In the genomic region with DNA sequence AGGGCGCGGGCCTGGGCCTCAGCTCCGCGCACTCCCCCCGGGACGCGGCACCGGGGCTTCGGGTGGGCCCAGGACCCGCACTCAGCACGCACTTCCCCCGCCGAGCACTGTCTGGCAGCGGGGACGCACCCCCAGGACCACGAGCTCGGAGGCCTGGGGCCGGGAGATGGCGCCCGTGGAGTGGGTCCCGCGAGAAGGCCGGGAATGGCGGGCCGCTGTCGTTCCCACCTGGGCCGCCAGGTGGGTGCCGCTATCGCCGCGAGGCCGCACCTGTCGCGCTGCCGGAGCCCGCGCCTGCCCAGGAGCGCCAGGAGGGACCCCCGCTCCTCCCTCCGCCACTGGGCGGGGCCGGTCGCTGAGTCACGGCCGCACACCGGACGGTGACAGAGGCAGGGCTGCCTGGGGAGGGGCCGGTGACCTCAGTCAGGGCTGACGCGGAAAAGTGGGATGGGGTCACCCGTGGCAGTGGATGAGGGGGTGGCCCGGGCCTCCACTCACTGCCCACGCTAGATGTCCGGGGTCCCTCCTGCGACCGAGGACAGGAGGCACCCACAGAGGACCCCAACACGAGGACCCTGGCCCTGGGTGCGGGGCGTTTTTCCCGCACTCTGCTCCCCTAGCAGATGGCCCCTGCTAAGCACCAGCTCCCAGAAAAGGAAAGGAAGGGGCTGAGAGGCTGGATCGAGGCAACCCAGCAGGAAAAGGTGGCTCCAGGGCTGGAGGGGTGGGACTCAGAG, we compare ENCODE assay signal across 8 cellular contexts. TPM values are rescaled to one million over a fixed set of nuclear protein-coding genes. Genes with fewer than 3 reads are reported as not detected.
DNase-seq lines count a peak whose midpoint lies in the region; ATAC-seq and TF ChIP-seq lines count a peak whose summit lies in the region.

No MANE protein-coding gene starts in this region.

- H3K27me3 Mint-ChIP-seq in activated T-cell treated with anti-CD3 and anti-CD28 coated beads, Interleukin-2, amount 50 U/mL, for 24 hours, result no peaks in the 10 kb centered on the region

- peak overlapping the region; percentile 56 for H3K18ac ChIP-seq in trophoblast cell (ENCODE audit: low read length)

- no peaks in the 10 kb centered on the region for H3K9me3 Mint-ChIP-seq in activated T-cell treated with anti-CD3 and anti-CD28 coated beads, Interleukin-2, amount 50 U/mL, for 24 hours

- peaks cover 29% of the 10 kb centered on the region for H3K4me1 Mint-ChIP-seq in activated T-cell treated with anti-CD3 and anti-CD28 coated beads, Interleukin-2, amount 50 U/mL, for 24 hours (ENCODE audit: low read depth)

- peaks cover 24% of the 10 kb centered on the region for H3K27me3 ChIP-seq in foreskin keratinocyte
- no peaks in the 10 kb centered on the region for H3K27me3 ChIP-seq in trophoblast cell (ENCODE audit: insufficient read depth, low read length)

- peak overlapping the region; percentile 78 for H3K4me2 ChIP-seq in trophoblast cell (ENCODE audit: low read length)

- no peak overlapping the region for H2AFZ ChIP-seq in trophoblast cell (ENCODE audit: insufficient read depth, low read length, poor library complexity)

- H4K12ac ChIP-seq in trophoblast cell (ENCODE audit: low read depth, low read length), result peak overlapping the region; percentile 22

- no CpG with 5 or more reads among the region's 61 CpGs for WGBS in trophoblast cell (ENCODE audit: extremely low coverage, insufficient coverage, insufficient read length)

- no peaks in the 10 kb centered on the region for H3K9me3 ChIP-seq in ES-I3 (ENCODE audit: control insufficient read depth, insufficient read depth, low read length)
- H3K9me3 ChIP-seq in trophoblast cell (ENCODE audit: insufficient read depth, low read depth, low read length), result no peaks in the 10 kb centered on the region

- H3K27ac Mint-ChIP-seq in activated T-cell treated with anti-CD3 and anti-CD28 coated beads, Interleukin-2, amount 50 U/mL, for 24 hours, result no peak overlapping the region

- peak overlapping the region; percentile 71 for H4K91ac ChIP-seq in trophoblast cell (ENCODE audit: low read depth, low read length)

- H3K79me1 ChIP-seq in trophoblast cell (ENCODE audit: low read length), result peaks cover 21% of the 10 kb centered on the region

- H3K23ac ChIP-seq in trophoblast cell (ENCODE audit: low read length), result no peak overlapping the region

- no peak overlapping the region for H2BK5ac ChIP-seq in trophoblast cell (ENCODE audit: low read depth, low read length, poor library complexity)

- H3K79me2 ChIP-seq in trophoblast cell (ENCODE audit: control insufficient read depth, insufficient read depth, low read length, poor library complexity), result peaks cover 12% of the 10 kb centered on the region

- peak overlapping the region; percentile 58 for H3K4me3 ChIP-seq in trophoblast cell (ENCODE audit: low read depth, low read length)

- no peak overlapping the region for H2BK12ac ChIP-seq in trophoblast cell (ENCODE audit: low read length)

- H3K27ac ChIP-seq in foreskin keratinocyte, result no peak overlapping the region
- H3K27ac ChIP-seq in trophoblast cell (ENCODE audit: low read depth, low read length), result peak overlapping the region; percentile 27

- H2BK120ac ChIP-seq in trophoblast cell (ENCODE audit: insufficient read depth, low read length, poor library complexity), result no peak overlapping the region

- ATAC-seq in foreskin keratinocyte, result peak; percentile 55

- DNase-seq in NCI-H2107 (lab: John Stamatoyannopoulos, UW) (peak; percentile 78), foreskin keratinocyte (no peak), trophoblast cell (peak; percentile 68 to 74), AG08395 (ENCODE audit: low spot score) (no peak), COLO829 (ENCODE audit: low spot score) (no peak), epidermal melanocyte (ENCODE audit: insufficient read length, low spot score) (no peak)
- peak; percentile 79 for DNase-seq in activated T-cell treated with anti-CD3 and anti-CD28 coated beads, Interleukin-2, amount 50 U/mL, for 24 hours

- peak overlapping the region; percentile 49 for H3K9ac ChIP-seq in ES-I3 (ENCODE audit: low read depth, low read length)
- H3K9ac ChIP-seq in trophoblast cell (ENCODE audit: low read length), result peak overlapping the region; percentile 30

- H3K4me1 ChIP-seq in ES-I3 (ENCODE audit: insufficient read depth, low read length) (peaks cover 27% of the 10 kb centered on the region), foreskin keratinocyte (no peaks in the 10 kb centered on the region), trophoblast cell (ENCODE audit: control insufficient read depth in 1 of 2, insufficient read depth in 2 of 2, low read length in 2 of 2) (peaks cover 40 to 46% of the 10 kb centered on the region in 2 experiments)

- peaks cover 13% of the 10 kb centered on the region for H3K36me3 Mint-ChIP-seq in activated T-cell treated with anti-CD3 and anti-CD28 coated beads, Interleukin-2, amount 50 U/mL, for 24 hours (ENCODE audit: low read depth)

- peak; percentile 75 for TF ChIP-seq CTCF in foreskin keratinocyte (conservative IDR thresholded peaks at IDR 0.05)

- no peak overlapping the region for H2AK5ac ChIP-seq in trophoblast cell (ENCODE audit: low read length)

- peak overlapping the region; percentile 30 for H4K8ac ChIP-seq in trophoblast cell (ENCODE audit: low read depth, low read length)

- peak overlapping the region; percentile 51 for H3K4me3 Mint-ChIP-seq in activated T-cell treated with anti-CD3 and anti-CD28 coated beads, Interleukin-2, amount 50 U/mL, for 24 hours

- no peak overlapping the region for H3K4ac ChIP-seq in trophoblast cell (ENCODE audit: low read depth, low read length)

- H3K36me3 ChIP-seq in ES-I3 (ENCODE audit: insufficient read depth, low read length) (no peaks in the 10 kb centered on the region), trophoblast cell (ENCODE audit: control insufficient read depth in 1 of 2, insufficient read depth in 2 of 2, low read length in 2 of 2) (no peaks in the 10 kb centered on the region)

- peak overlapping the region; percentile 27 for H3K14ac ChIP-seq in trophoblast cell (ENCODE audit: low read length)

RNA-seq across cellular contexts. Expression of a gene that starts 6.9 kb away (rescaled TPM):
- total RNA-seq in foreskin keratinocyte, result 3,185 and 3,808 TPM in 2 replicates
- polyA plus RNA-seq in foreskin keratinocyte, result 3,262 and 3,802 TPM in 2 replicates
- polyA plus RNA-seq in trophoblast cell (2013), result 7,950 and 8,000 TPM in 2 replicates

RNA-seq across cellular contexts. Expression of a gene that starts 8.7 kb away (rescaled TPM):
- not detected in 2 replicates for total RNA-seq in foreskin keratinocyte
- polyA plus RNA-seq in foreskin keratinocyte, result not detected in 2 replicates
- polyA plus RNA-seq in trophoblast cell (2013), result 0.42 and 0.76 TPM in 2 replicates

RNA-seq across cellular contexts. Expression of a gene that starts 32.7 kb away (rescaled TPM):
- total RNA-seq in foreskin keratinocyte, result 17.3 and 19.9 TPM in 2 replicates
- polyA plus RNA-seq in foreskin keratinocyte, result 14.9 and 15.9 TPM in 2 replicates
- 11.4 and 11.6 TPM in 2 replicates for polyA plus RNA-seq in trophoblast cell (2013)

Comparison
In these comparisons a context has a peak if more than half of its experiments do, and no peak if none do; other contexts are left out.
1. DNase-seq: peak in NCI-H2107 (single experiment), activated T-cell treated with anti-CD3 and anti-CD28 coated beads, Interleukin-2, amount 50 U/mL, for 24 hours (single experiment) and trophoblast cell (2 of 2); none in foreskin keratinocyte (0 of 2), AG08395 (single experiment), COLO829 (single experiment) and epidermal melanocyte (single experiment).